8 cellular contexts compared by ENCODE assay signal in the genomic region with DNA sequence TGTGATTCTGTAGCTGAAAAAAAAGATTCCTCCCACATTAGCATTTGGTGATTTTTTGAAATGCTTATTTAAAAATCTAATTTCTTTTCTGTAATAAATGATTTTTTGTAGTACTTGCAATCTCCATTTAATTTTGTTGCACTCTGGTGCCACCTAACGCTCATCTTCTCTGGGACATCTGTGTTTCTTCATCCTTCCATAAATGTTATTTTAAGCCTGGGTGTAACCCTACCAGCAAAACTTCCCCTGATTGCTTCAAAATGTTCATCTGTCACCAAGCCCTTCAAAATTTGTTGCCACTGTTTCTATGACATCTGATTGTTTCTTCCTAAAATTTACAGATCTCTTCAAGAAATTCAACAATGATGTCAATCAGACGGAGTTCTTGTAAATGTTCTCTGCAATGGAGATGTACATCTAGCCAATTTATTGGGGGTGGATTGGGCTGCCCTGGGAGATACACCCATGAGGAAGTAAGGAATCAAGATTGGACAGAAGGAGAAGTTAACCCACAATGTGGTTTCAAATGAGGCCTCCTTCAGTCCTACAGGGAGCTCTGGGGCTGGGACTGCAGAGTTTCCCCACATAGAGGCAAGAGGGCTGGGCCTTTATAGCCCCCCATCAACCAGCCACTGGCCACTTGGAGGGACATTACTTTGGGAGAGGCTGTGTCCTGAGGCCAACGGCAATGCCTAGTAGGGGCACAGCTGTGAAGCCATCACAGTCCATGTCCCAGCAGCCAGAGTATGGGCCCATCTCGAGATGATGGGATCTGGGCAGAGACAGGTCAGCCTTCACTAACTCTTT. TPM values are rescaled to one million over a fixed set of nuclear protein-coding genes. Genes with fewer than 3 reads are reported as not detected.
DNase-seq lines count a peak whose midpoint lies in the region; ATAC-seq and TF ChIP-seq lines count a peak whose summit lies in the region.

No MANE protein-coding gene starts in this region.

- H3K27me3 ChIP-seq in dorsolateral prefrontal cortex = no peaks in the 10 kb centered on the region
- H3K27me3 ChIP-seq in psoas muscle (ENCODE audit: insufficient read depth in 3 of 3, low read length in 2 of 3) = peaks cover 0 to 3% (median 0%) of the 10 kb centered on the region in 3 donors

- CTCF ChIA-PET in activated CD4-positive, alpha-beta T cell treated with anti-CD3 and anti-CD28 coated beads, Interleukin-2, amount 10 ng/mL, durations not matched to agents 7 days and 5 days (lab: Charles Lee) = no interaction called here

- H3K4me1 ChIP-seq in psoas muscle = no peaks in the 10 kb centered on the region

- H3K27me3 Mint-ChIP-seq in activated CD4-positive, alpha-beta T cell treated with anti-CD3 and anti-CD28 coated beads, Interleukin-2, amount 10 ng/mL, durations not matched to agents 7 days and 5 days = no peaks in the 10 kb centered on the region
- H3K27me3 Mint-ChIP-seq in T-helper 17 cell = peaks cover 18% of the 10 kb centered on the region

- no peaks in the 10 kb centered on the region for H3K4me1 Mint-ChIP-seq in activated CD4-positive, alpha-beta T cell treated with anti-CD3 and anti-CD28 coated beads, Interleukin-2, amount 10 ng/mL, durations not matched to agents 7 days and 5 days
- no peaks in the 10 kb centered on the region for H3K4me1 Mint-ChIP-seq in T-helper 17 cell

- DNase-seq in activated CD4-positive, alpha-beta T cell treated with anti-CD3 and anti-CD28 coated beads, Interleukin-2, amount 10 ng/mL, durations not matched to agents 7 days and 5 days = peak; percentile 17
- no peak for DNase-seq in activated CD4-positive, alpha-beta T cell treated with anti-CD3 and anti-CD28 coated beads, Interleukin-2, amount 50 U/mL, for 1 hour
- DNase-seq in NOMO-1 treated with DMSO at 0.1 percent for 48 hours (lab: John Stamatoyannopoulos, UW; ENCODE audit: unreplicated experiment) (peak; percentile 94), dorsolateral prefrontal cortex (no peak), psoas muscle (no peak), iPS-NIHi7 (ENCODE audit: extremely low spot score) (no peak), T-helper 17 cell (no peak)

- no peak overlapping the region for H3K4me3 Mint-ChIP-seq in activated CD4-positive, alpha-beta T cell treated with anti-CD3 and anti-CD28 coated beads, Interleukin-2, amount 10 ng/mL, durations not matched to agents 7 days and 5 days
- H3K4me3 Mint-ChIP-seq in T-helper 17 cell = no peak overlapping the region

- H3K9me3 ChIP-seq in psoas muscle (no peaks in the 10 kb centered on the region), T-helper 17 cell (ENCODE audit: control insufficient read depth, low read length, poor library complexity, severe bottlenecking) (no peaks in the 10 kb centered on the region)

- TF ChIP-seq CTCF in dorsolateral prefrontal cortex (IDR thresholded peaks at IDR 0.05 in 54 of 56, conservative IDR thresholded peaks at IDR 0.05 in 2 of 56; ENCODE audit: low read depth in 1 of 56, partially characterized antibody in 56 of 56) (peak in 54 of 56 donors; percentile 18 to 70 (median 50)), psoas muscle (IDR thresholded peaks at IDR 0.05) (peak; percentile 16)

- no peaks in the 10 kb centered on the region for H3K36me3 Mint-ChIP-seq in activated CD4-positive, alpha-beta T cell treated with anti-CD3 and anti-CD28 coated beads, Interleukin-2, amount 10 ng/mL, durations not matched to agents 7 days and 5 days (ENCODE audit: low read depth)
- no peaks in the 10 kb centered on the region for H3K36me3 Mint-ChIP-seq in T-helper 17 cell (ENCODE audit: low read depth)

- intact Hi-C loops in dorsolateral prefrontal cortex (cut with DNase I) (no loop called here), psoas muscle (cut with DNase I) (no loop called here)

- no peaks in the 10 kb centered on the region for H3K9me3 Mint-ChIP-seq in activated CD4-positive, alpha-beta T cell treated with anti-CD3 and anti-CD28 coated beads, Interleukin-2, amount 10 ng/mL, durations not matched to agents 7 days and 5 days

- H3K27ac ChIP-seq in dorsolateral prefrontal cortex = peak overlapping the region in 4 of 59 donors; percentile 7 to 37 (median 30)
- no peak overlapping the region for H3K27ac ChIP-seq in psoas muscle

- H3K36me3 ChIP-seq in psoas muscle (ENCODE audit: insufficient read depth in 1 of 2, low read depth in 1 of 2) = no peaks in the 10 kb centered on the region

- H3K4me3 ChIP-seq in dorsolateral prefrontal cortex (no peak overlapping the region), psoas muscle (no peak overlapping the region)

- H3K27ac Mint-ChIP-seq in activated CD4-positive, alpha-beta T cell treated with anti-CD3 and anti-CD28 coated beads, Interleukin-2, amount 10 ng/mL, durations not matched to agents 7 days and 5 days = no peak overlapping the region
- no peak overlapping the region for H3K27ac Mint-ChIP-seq in T-helper 17 cell

- POLR2A ChIA-PET in activated CD4-positive, alpha-beta T cell treated with anti-CD3 and anti-CD28 coated beads, Interleukin-2, amount 10 ng/mL, durations not matched to agents 7 days and 5 days (lab: Charles Lee) = no interaction called here

- WGBS in psoas muscle, 3 donors = 58 to 64% (median 63%) methylated on average over 4 of the region's 4 CpGs

- ATAC-seq in psoas muscle = no peak
- no peak for ATAC-seq in esophagus mucosa
- ATAC-seq in T-helper 17 cell = no peak

RNA-seq across cellular contexts. Expression of gene MCTP1, which starts 23.3 kb away (rescaled TPM):
- under 1 TPM in 1 of 2 experiments, not detected in 1; 0.08 TPM for total RNA-seq in activated CD4-positive, alpha-beta T cell treated with anti-CD3 and anti-CD28 coated beads, Interleukin-2, amount 10 ng/mL, durations not matched to agents 7 days and 5 days
- total RNA-seq in dorsolateral prefrontal cortex = 100 to 1,000 TPM in 39 of 120 experiments, 10 to 100 TPM in 81; 41.4 to 146 (median 92.0) TPM
- 1 to 10 TPM; 3.0 to 8.8 (median 5.1) TPM for total RNA-seq in psoas muscle
- polyA plus RNA-seq in psoas muscle = 1 to 10 TPM; 1.4 to 3.5 (median 2.2) TPM
- 4.6 TPM for total RNA-seq in esophagus mucosa
- total RNA-seq in T-helper 17 cell = 10 to 100 TPM in 1 of 2 donors, 1 to 10 TPM in 1; 2.0 to 14.8 TPM

Comparison
In these comparisons a context has a peak if more than half of its experiments do, and no peak if none do; other contexts are left out.
1. DNase-seq: peak in activated CD4-positive, alpha-beta T cell treated with anti-CD3 and anti-CD28 coated beads, Interleukin-2, amount 10 ng/mL, durations not matched to agents 7 days and 5 days (single experiment) and NOMO-1 treated with DMSO at 0.1 percent for 48 hours (single experiment); none in activated CD4-positive, alpha-beta T cell treated with anti-CD3 and anti-CD28 coated beads, Interleukin-2, amount 50 U/mL, for 1 hour (single experiment), dorsolateral prefrontal cortex (0 of 10), psoas muscle (0 of 2), iPS-NIHi7 (single experiment) and T-helper 17 cell (0 of 3).